ENCODE assay signal across 28 cellular contexts in the genomic region with DNA sequence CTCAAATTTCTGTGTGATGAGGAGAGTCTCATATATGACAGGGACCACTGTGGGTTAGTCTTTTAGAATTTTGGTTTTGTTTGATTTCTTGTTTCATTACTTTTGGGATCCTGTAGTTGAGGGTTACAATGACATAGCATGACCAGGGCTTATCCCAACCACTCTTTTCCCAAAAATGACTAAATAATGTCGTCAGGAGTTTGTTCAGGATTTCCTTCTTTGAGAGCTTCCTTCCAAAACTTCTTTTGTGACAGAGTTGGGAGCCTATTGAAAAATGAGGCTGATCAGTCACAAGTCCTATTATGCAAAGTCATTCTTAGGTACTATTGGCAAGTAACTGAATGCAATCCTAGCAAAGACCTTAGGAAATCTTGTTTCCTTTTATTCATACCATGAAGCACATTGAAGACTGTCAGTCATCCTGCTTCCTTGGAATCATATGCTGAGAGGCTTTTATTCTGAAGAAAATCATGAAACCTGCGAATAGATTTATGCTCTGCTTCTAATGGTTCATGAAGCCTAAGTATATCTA.
"Had no signal": no experiment of that assay in that cellular context is flagged by ENCODE, and none has a peak within 500 bp of the region (broad histone marks: within the 10 kb centered on the region; RNA-seq: fewer than 3 reads in every experiment).

No MANE protein-coding gene starts in this region.

- H3K9me3 ChIP-seq: stomach, suprapubic skin, testis, thoracic aorta, thyroid gland, tibial artery, tibial nerve, transverse colon, upper lobe of left lung, upper lobe of right lung, uterus, vagina had no signal

- DNase-seq: stimulated activated CD4-positive, alpha-beta T cell treated with anti-CD3 and anti-CD28 coated beads, Interleukin-2, amount 100 ng/mL, for 48 hours; stimulated activated CD4-positive, alpha-beta T cell treated with anti-CD3 and anti-CD28 coated beads, Interleukin-4, amount 100 ng/mL, for 1 hour; stimulated activated CD4-positive, alpha-beta T cell treated with anti-CD3 and anti-CD28 coated beads, Interleukin-4, amount 100 ng/mL, for 24 hours; stimulated activated CD4-positive, alpha-beta T cell treated with anti-CD3 and anti-CD28 coated beads, Interleukin-4, amount 100 ng/mL, for 4 hours; stimulated activated CD8-positive, alpha-beta memory T cell treated with anti-CD3 and anti-CD28 coated beads, Interleukin-4, amount 100 ng/mL, for 48 hours; stimulated activated naive B cell treated with anti-CD40 and anti-IgM and Interleukin-4, amounts not matched to agents 10 μg/mL and 1 μg/mL and 100 μg/mL, for 72 hours; stimulated activated naive CD4-positive, alpha-beta T cell; stimulated activated naive CD4-positive, alpha-beta T cell treated with Interleukin-2 at 50 U/mL for 16 hours; stimulated activated naive CD8-positive, alpha-beta T cell treated with anti-CD3 and anti-CD28 coated beads, Interleukin-15, amount 100 ng/mL, for 72 hours; stimulated activated naive CD8-positive, alpha-beta T cell treated with anti-CD3 and anti-CD28 coated beads, Interleukin-15, Interleukin-2, amounts not matched to agents 100 U/mL and 50 U/mL, for 24 hours; stomach; substantia nigra; testis; thyroid gland; tibial artery; transverse colon; trophoblast cell; upper lobe of left lung; upper lobe of right lung; uterus had no signal

- H3K4me1 ChIP-seq: stomach, suprapubic skin, testis, thyroid gland, tibial artery, tibial nerve, transverse colon, upper lobe of left lung, upper lobe of right lung, uterus, vagina had no signal

- ATAC-seq: stimulated activated effector memory CD8-positive, alpha-beta T cell treated with anti-CD3 and anti-CD28 coated beads, Interleukin-12 subunit alpha, Interleukin-12 subunit beta, amount 100 ng/mL, for 72 hours; stimulated activated memory B cell treated with anti-CD40 and anti-IgM and Interleukin-4, amounts not matched to agents 10 μg/mL and 1 μg/mL and 100 μg/mL, for 72 hours; stimulated activated naive B cell treated with anti-CD40 and anti-IgM and Interleukin-4, amounts not matched to agents 10 μg/mL and 1 μg/mL and 100 μg/mL, for 72 hours; stimulated activated naive CD8-positive, alpha-beta T cell treated with anti-CD3 and anti-CD28 coated beads, Interleukin-15, amount 100 ng/mL, for 72 hours; stimulated activated naive CD8-positive, alpha-beta T cell treated with anti-CD3 and anti-CD28 coated beads, Interleukin-15, Interleukin-2, amounts not matched to agents 100 U/mL and 50 U/mL, for 24 hours; upper lobe of right lung had no signal

- H3K27ac Mint-ChIP-seq: stimulated activated effector memory CD8-positive, alpha-beta T cell treated with anti-CD3 and anti-CD28 coated beads, Interleukin-12 subunit alpha, Interleukin-12 subunit beta, amount 100 ng/mL, for 72 hours; stimulated activated memory B cell treated with anti-CD40 and anti-IgM and Interleukin-4, amounts not matched to agents 10 μg/mL and 1 μg/mL and 100 μg/mL, for 72 hours; stimulated activated naive B cell treated with anti-CD40 and anti-IgM and Interleukin-4, amounts not matched to agents 10 μg/mL and 1 μg/mL and 100 μg/mL, for 72 hours; stimulated activated naive CD8-positive, alpha-beta T cell treated with anti-CD3 and anti-CD28 coated beads, Interleukin-15, amount 100 ng/mL, for 72 hours; stimulated activated naive CD8-positive, alpha-beta T cell treated with anti-CD3 and anti-CD28 coated beads, Interleukin-15, Interleukin-2, amounts not matched to agents 100 ng/mL and 50 ng/mL, for 24 hours; type B pancreatic cell had no signal

- H3K4me1 Mint-ChIP-seq: stimulated activated effector memory CD8-positive, alpha-beta T cell treated with anti-CD3 and anti-CD28 coated beads, Interleukin-12 subunit alpha, Interleukin-12 subunit beta, amount 100 ng/mL, for 72 hours; stimulated activated memory B cell treated with anti-CD40 and anti-IgM and Interleukin-4, amounts not matched to agents 10 μg/mL and 1 μg/mL and 100 μg/mL, for 72 hours; stimulated activated naive B cell treated with anti-CD40 and anti-IgM and Interleukin-4, amounts not matched to agents 10 μg/mL and 1 μg/mL and 100 μg/mL, for 72 hours; stimulated activated naive CD8-positive, alpha-beta T cell treated with anti-CD3 and anti-CD28 coated beads, Interleukin-15, amount 100 ng/mL, for 72 hours had no signal

- H3K36me3 ChIP-seq: stomach, suprapubic skin, thoracic aorta, thyroid gland, tibial artery, tibial nerve, transverse colon, upper lobe of left lung, upper lobe of right lung, uterus, vagina had no signal

- H3K4me3 Mint-ChIP-seq: stimulated activated effector memory CD8-positive, alpha-beta T cell treated with anti-CD3 and anti-CD28 coated beads, Interleukin-12 subunit alpha, Interleukin-12 subunit beta, amount 100 ng/mL, for 72 hours; stimulated activated memory B cell treated with anti-CD40 and anti-IgM and Interleukin-4, amounts not matched to agents 10 μg/mL and 1 μg/mL and 100 μg/mL, for 72 hours; stimulated activated naive B cell treated with anti-CD40 and anti-IgM and Interleukin-4, amounts not matched to agents 10 μg/mL and 1 μg/mL and 100 μg/mL, for 72 hours; stimulated activated naive CD8-positive, alpha-beta T cell treated with anti-CD3 and anti-CD28 coated beads, Interleukin-15, amount 100 ng/mL, for 72 hours; stimulated activated naive CD8-positive, alpha-beta T cell treated with anti-CD3 and anti-CD28 coated beads, Interleukin-15, Interleukin-2, amounts not matched to agents 100 ng/mL and 50 ng/mL, for 24 hours; type B pancreatic cell had no signal

- H3K27me3 ChIP-seq: stomach, suprapubic skin, testis, thyroid gland, tibial artery, tibial nerve, transverse colon, upper lobe of left lung, upper lobe of right lung, uterus, vagina had no signal

- H3K27ac ChIP-seq: stomach, suprapubic skin, testis, thoracic aorta, thyroid gland, tibial artery, tibial nerve, transverse colon, upper lobe of left lung, upper lobe of right lung, uterus, vagina had no signal

- H3K9me3 Mint-ChIP-seq: stimulated activated effector memory CD8-positive, alpha-beta T cell treated with anti-CD3 and anti-CD28 coated beads, Interleukin-12 subunit alpha, Interleukin-12 subunit beta, amount 100 ng/mL, for 72 hours; stimulated activated memory B cell treated with anti-CD40 and anti-IgM and Interleukin-4, amounts not matched to agents 10 μg/mL and 1 μg/mL and 100 μg/mL, for 72 hours; stimulated activated naive B cell treated with anti-CD40 and anti-IgM and Interleukin-4, amounts not matched to agents 10 μg/mL and 1 μg/mL and 100 μg/mL, for 72 hours; stimulated activated naive CD8-positive, alpha-beta T cell treated with anti-CD3 and anti-CD28 coated beads, Interleukin-15, Interleukin-2, amounts not matched to agents 100 ng/mL and 50 ng/mL, for 24 hours; type B pancreatic cell had no signal

- H3K27me3 Mint-ChIP-seq: stimulated activated memory B cell treated with anti-CD40 and anti-IgM and Interleukin-4, amounts not matched to agents 10 μg/mL and 1 μg/mL and 100 μg/mL, for 72 hours; stimulated activated naive B cell treated with anti-CD40 and anti-IgM and Interleukin-4, amounts not matched to agents 10 μg/mL and 1 μg/mL and 100 μg/mL, for 72 hours had no signal

- H3K4me3 ChIP-seq: stomach, suprapubic skin, testis, thoracic aorta, thyroid gland, tibial artery, tibial nerve, transverse colon, upper lobe of left lung, upper lobe of right lung, uterus, vagina had no signal

- H3K36me3 Mint-ChIP-seq: stimulated activated effector memory CD8-positive, alpha-beta T cell treated with anti-CD3 and anti-CD28 coated beads, Interleukin-12 subunit alpha, Interleukin-12 subunit beta, amount 100 ng/mL, for 72 hours; stimulated activated memory B cell treated with anti-CD40 and anti-IgM and Interleukin-4, amounts not matched to agents 10 μg/mL and 1 μg/mL and 100 μg/mL, for 72 hours; stimulated activated naive B cell treated with anti-CD40 and anti-IgM and Interleukin-4, amounts not matched to agents 10 μg/mL and 1 μg/mL and 100 μg/mL, for 72 hours; type B pancreatic cell had no signal
